35 cellular contexts compared by ENCODE assay signal in genomic region chr5:61168951-61169350, GRCh38.
"Had no signal": no experiment of that assay in that cellular context is flagged by ENCODE, and none has a peak within 500 bp of the region (broad histone marks: within the 10 kb centered on the region; RNA-seq: fewer than 3 reads in every experiment).

No MANE protein-coding gene starts in this region.

- H3K9me3 Mint-ChIP-seq: activated B cell treated with CpG ODN at 0.5 μM for 24 hours; activated CD4-positive, alpha-beta memory T cell treated with anti-CD3 and anti-CD28 coated beads for 36 hours; activated CD4-positive, alpha-beta T cell treated with anti-CD3 and anti-CD28 coated beads, Interleukin-2, amount 10 ng/mL, durations not matched to agents 24 days and 14 days; activated CD8-positive, alpha-beta T cell treated with anti-CD3 and anti-CD28 coated beads for 36 hours; activated naive CD4-positive, alpha-beta T cell treated with anti-CD3 and anti-CD28 coated beads for 36 hours; activated naive CD4-positive, alpha-beta T cell treated with anti-CD3 and anti-CD28 coated beads, Interleukin-2, amount 50 U/mL, for 72 hours; activated naive CD8-positive, alpha-beta T cell treated with anti-CD3 and anti-CD28 coated beads for 36 hours; activated T-cell treated with anti-CD3 and anti-CD28 coated beads, Interleukin-2, amount 50 U/mL, for 4 hours; activated T-cell treated with anti-CD3 and anti-CD28 coated beads, Interleukin-2, amount 50 U/mL, for 72 hours; activated T-helper 1 cell treated with anti-CD3 and anti-CD28 coated beads, Interleukin-12 subunit alpha, Interleukin-12 subunit beta, Interleukin-2, Interleukin-4 antibody, amounts not matched to agents 30 ng/mL and 10 ng/mL and 1 ng/mL, durations not matched to agents 14 hours and 24 hours and 36 hours; activated T-helper 17 cell treated with anti-CD3 and anti-CD28 coated beads, Interleukin-2, amount 50 U/mL, for 72 hours; T-helper 1 cell treated with Interleukin-12 subunit alpha and Interleukin-12 subunit beta and Interleukin-4 antibody, amounts not matched to agents 30 μg/mL and 1 μg/mL, for 36 hours; T-helper 2 cell treated with Interferon-gamma antibody and Interleukin-4, amounts not matched to agents 5 μg/mL and 100 μg/mL, for 36 hours had no signal

- H3K36me3 Mint-ChIP-seq: activated CD4-positive, alpha-beta memory T cell treated with anti-CD3 and anti-CD28 coated beads for 36 hours had no signal

- H3K4me1 Mint-ChIP-seq: activated B cell treated with CpG ODN at 0.5 μM for 24 hours; activated CD4-positive, alpha-beta T cell treated with anti-CD3 and anti-CD28 coated beads, Interleukin-2, amount 10 ng/mL, durations not matched to agents 24 days and 14 days; activated naive CD8-positive, alpha-beta T cell treated with anti-CD3 and anti-CD28 coated beads for 36 hours; activated T-helper 17 cell treated with anti-CD3 and anti-CD28 coated beads, Interleukin-2, amount 50 U/mL, for 72 hours had no signal

- H3K27me3 Mint-ChIP-seq: activated B cell treated with CpG ODN at 0.5 μM for 24 hours; activated CD4-positive, alpha-beta memory T cell treated with anti-CD3 and anti-CD28 coated beads for 36 hours; activated CD4-positive, alpha-beta T cell treated with anti-CD3 and anti-CD28 coated beads, Interleukin-2, amount 10 ng/mL, durations not matched to agents 24 days and 14 days; activated CD8-positive, alpha-beta T cell treated with anti-CD3 and anti-CD28 coated beads for 36 hours; activated naive CD8-positive, alpha-beta T cell treated with anti-CD3 and anti-CD28 coated beads for 36 hours; activated T-helper 17 cell treated with anti-CD3 and anti-CD28 coated beads, Interleukin-2, amount 50 U/mL, for 72 hours had no signal

- DNase-seq: activated B cell treated with CpG ODN at 0.5 μM for 24 hours; activated CD4-positive, alpha-beta memory T cell treated with anti-CD3 and anti-CD28 coated beads for 36 hours; activated CD4-positive, alpha-beta T cell treated with anti-CD3 and anti-CD28 coated beads for 4 hours; activated CD4-positive, alpha-beta T cell treated with anti-CD3 and anti-CD28 coated beads, Interleukin-2, amount 10 ng/mL, durations not matched to agents 24 days and 14 days; activated CD4-positive, alpha-beta T cell treated with anti-CD3 and anti-CD28 coated beads, Interleukin-2, amount 50 U/mL, for 1 hour; activated CD4-positive, alpha-beta T cell treated with anti-CD3 and anti-CD28 coated beads, Interleukin-2, amount 50 U/mL, for 4 hours; activated CD4-positive, CD25-positive, alpha-beta regulatory T cell treated with anti-CD3 and anti-CD28 coated beads, Interleukin-2, amount 50 U/mL, for 72 hours; activated CD8-positive, alpha-beta memory T cell treated with anti-CD3 and anti-CD28 coated beads, Interleukin-2, amount 50 U/mL, for 4 hours; activated CD8-positive, alpha-beta T cell treated with anti-CD3 and anti-CD28 coated beads for 36 hours; activated effector memory CD4-positive, alpha-beta T cell treated with anti-CD3 and anti-CD28 coated beads, Interleukin-2, amount 50 U/mL, for 16 hours; activated gamma-delta T cell treated with Interleukin-2 at 50 U/mL for 16 hours; activated naive CD4-positive, alpha-beta T cell; activated naive CD4-positive, alpha-beta T cell treated with anti-CD3 and anti-CD28 coated beads for 36 hours; activated naive CD4-positive, alpha-beta T cell treated with anti-CD3 and anti-CD28 coated beads, Interleukin-2, amount 50 U/mL, for 16 hours; activated naive CD8-positive, alpha-beta T cell treated with anti-CD3 and anti-CD28 coated beads for 36 hours; activated T-cell treated with anti-CD3 and anti-CD28 coated beads for 4 hours; activated T-cell treated with anti-CD3 and anti-CD28 coated beads, Interleukin-2, amount 50 U/mL, for 1 hour; activated T-cell treated with anti-CD3 and anti-CD28 coated beads, Interleukin-2, amount 50 U/mL, for 4 hours; activated T-cell treated with anti-CD3 and anti-CD28 coated beads, Interleukin-2, amount 50 U/mL, for 72 hours; adrenal gland; amniotic stem cell; aorta; body of pancreas; brain microvascular endothelial cell; central memory CD4-positive, alpha-beta T cell; T-helper 1 cell; T-helper 2 cell; T-helper 9 cell had no signal

- H3K4me3 ChIP-seq: adrenal gland, body of pancreas, breast epithelium had no signal

- H3K27me3 ChIP-seq: adrenal gland, body of pancreas, brain microvascular endothelial cell, breast epithelium had no signal

- H3K9me3 ChIP-seq: adrenal gland, body of pancreas, breast epithelium had no signal

- H3K4me3 Mint-ChIP-seq: activated B cell treated with CpG ODN at 0.5 μM for 24 hours; activated CD4-positive, alpha-beta memory T cell treated with anti-CD3 and anti-CD28 coated beads for 36 hours; activated CD4-positive, alpha-beta T cell treated with anti-CD3 and anti-CD28 coated beads, Interleukin-2, amount 10 ng/mL, durations not matched to agents 24 days and 14 days; activated CD8-positive, alpha-beta T cell treated with anti-CD3 and anti-CD28 coated beads for 36 hours; activated naive CD4-positive, alpha-beta T cell treated with anti-CD3 and anti-CD28 coated beads for 36 hours; activated naive CD8-positive, alpha-beta T cell treated with anti-CD3 and anti-CD28 coated beads for 36 hours; activated T-cell treated with anti-CD3 and anti-CD28 coated beads, Interleukin-2, amount 50 U/mL, for 4 hours; activated T-cell treated with anti-CD3 and anti-CD28 coated beads, Interleukin-2, amount 50 U/mL, for 72 hours; activated T-helper 1 cell treated with anti-CD3 and anti-CD28 coated beads, Interleukin-12 subunit alpha, Interleukin-12 subunit beta, Interleukin-2, Interleukin-4 antibody, amounts not matched to agents 30 ng/mL and 10 ng/mL and 1 ng/mL, durations not matched to agents 14 hours and 24 hours and 36 hours; activated T-helper 17 cell treated with anti-CD3 and anti-CD28 coated beads, Interleukin-2, amount 50 U/mL, for 72 hours; T-helper 1 cell treated with Interleukin-12 subunit alpha and Interleukin-12 subunit beta and Interleukin-4 antibody, amounts not matched to agents 30 μg/mL and 1 μg/mL, for 36 hours; T-helper 2 cell treated with Interferon-gamma antibody and Interleukin-4, amounts not matched to agents 5 μg/mL and 100 μg/mL, for 36 hours had no signal

- H3K27ac Mint-ChIP-seq: activated B cell treated with CpG ODN at 0.5 μM for 24 hours; activated CD4-positive, alpha-beta memory T cell treated with anti-CD3 and anti-CD28 coated beads for 36 hours; activated CD4-positive, alpha-beta T cell treated with anti-CD3 and anti-CD28 coated beads, Interleukin-2, amount 10 ng/mL, durations not matched to agents 24 days and 14 days; activated CD8-positive, alpha-beta T cell treated with anti-CD3 and anti-CD28 coated beads for 36 hours; activated naive CD4-positive, alpha-beta T cell treated with anti-CD3 and anti-CD28 coated beads for 36 hours; activated naive CD4-positive, alpha-beta T cell treated with anti-CD3 and anti-CD28 coated beads, Interleukin-2, amount 50 U/mL, for 72 hours; activated naive CD8-positive, alpha-beta T cell treated with anti-CD3 and anti-CD28 coated beads for 36 hours; activated T-cell treated with anti-CD3 and anti-CD28 coated beads, Interleukin-2, amount 50 U/mL, for 72 hours; activated T-helper 1 cell treated with anti-CD3 and anti-CD28 coated beads, Interleukin-12 subunit alpha, Interleukin-12 subunit beta, Interleukin-2, Interleukin-4 antibody, amounts not matched to agents 30 ng/mL and 10 ng/mL and 1 ng/mL, durations not matched to agents 14 hours and 24 hours and 36 hours; activated T-helper 17 cell treated with anti-CD3 and anti-CD28 coated beads, Interleukin-2, amount 50 U/mL, for 72 hours; T-helper 1 cell treated with Interleukin-12 subunit alpha and Interleukin-12 subunit beta and Interleukin-4 antibody, amounts not matched to agents 30 μg/mL and 1 μg/mL, for 36 hours; T-helper 2 cell treated with Interferon-gamma antibody and Interleukin-4, amounts not matched to agents 5 μg/mL and 100 μg/mL, for 36 hours had no signal

- H3K36me3 ChIP-seq: adrenal gland, brain microvascular endothelial cell, breast epithelium had no signal

- H3K4me1 ChIP-seq: adrenal gland, breast epithelium had no signal

- H3K27ac ChIP-seq: adrenal gland, body of pancreas, brain microvascular endothelial cell, breast epithelium, VCaP had no signal

- ATAC-seq: activated CD8-positive, alpha-beta T cell treated with anti-CD3 and anti-CD28 coated beads for 36 hours; activated naive CD4-positive, alpha-beta T cell treated with anti-CD3 and anti-CD28 coated beads, Interleukin-2, amount 50 U/mL, for 72 hours; activated T-cell treated with anti-CD3 and anti-CD28 coated beads, Interleukin-2, amount 50 U/mL, for 4 hours; activated T-cell treated with anti-CD3 and anti-CD28 coated beads, Interleukin-2, amount 50 U/mL, for 72 hours; activated T-helper 17 cell treated with anti-CD3 and anti-CD28 coated beads, Interleukin-2, amount 50 U/mL, for 72 hours; body of pancreas had no signal
